8 cellular contexts compared by ENCODE assay signal in the genomic region with DNA sequence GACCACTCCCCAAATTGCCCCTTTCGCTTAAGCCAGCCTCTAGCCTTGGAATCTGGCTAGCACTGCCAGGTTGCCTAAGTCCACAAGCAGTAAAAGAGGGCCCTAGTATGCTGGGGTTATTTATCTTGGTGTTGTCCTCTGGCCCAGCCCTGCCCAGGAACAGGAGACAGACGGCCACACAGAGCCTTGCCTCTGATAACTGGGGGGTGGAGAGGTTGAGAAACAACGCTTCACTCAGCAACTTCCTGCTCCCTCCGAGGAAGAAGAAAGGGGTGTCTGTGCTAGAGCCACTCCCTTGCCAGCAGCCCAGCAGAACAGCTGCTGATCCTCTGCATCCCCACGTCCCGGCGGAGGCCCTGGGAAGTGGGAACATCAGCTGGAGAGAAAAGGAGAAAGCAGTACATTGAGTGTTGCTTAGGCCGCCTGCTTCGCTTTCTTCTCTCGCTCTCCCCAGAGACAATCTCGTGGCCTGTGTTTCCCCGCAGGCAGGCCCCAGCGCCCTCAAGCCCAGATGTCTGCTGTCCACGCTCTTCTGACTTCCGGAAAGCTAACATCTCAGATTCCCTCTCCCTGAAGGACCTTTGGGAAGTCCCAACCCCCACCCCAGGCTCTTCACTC. TPM values are rescaled to one million over a fixed set of nuclear protein-coding genes. Genes with fewer than 3 reads are reported as not detected.
A peak's percentile ranks its signal among the peaks of the same experiment; 100 is the strongest.
DNase-seq lines count a peak whose midpoint lies in the region; ATAC-seq and TF ChIP-seq lines count a peak whose summit lies in the region.

No MANE protein-coding gene starts in this region.

- H3K27ac ChIP-seq in HL-60 (replicated peaks) = peak overlapping the region; percentile 77
- peak overlapping the region; percentile 12 for H3K27ac ChIP-seq in skeletal muscle tissue (ENCODE audit: low read depth, low read length)

- H3K27me3 ChIP-seq in HL-60 (ENCODE audit: insufficient read depth, poor library complexity, severe bottlenecking) = no peaks in the 10 kb centered on the region
- peaks cover 0 to 3% (median 0%) of the 10 kb centered on the region in 3 donors for H3K27me3 ChIP-seq in skeletal muscle tissue (ENCODE audit: control insufficient read depth in 3 of 3, insufficient read depth in 3 of 3, low read length in 3 of 3)

- no peak for TF ChIP-seq CTCF in HL-60 (IDR thresholded peaks at IDR 0.05; ENCODE audit: insufficient read depth, low read length)

- DNase-seq in SIG-M5 treated with dmso at 0.1 percent for 504 hours (lab: John Stamatoyannopoulos, UW; ENCODE audit: unreplicated experiment) = peak; percentile 83
- no peak for DNase-seq in SIG-M5 (lab: John Stamatoyannopoulos, UW)
- DNase-seq in HL-60 (ENCODE audit: low read depth in 1 of 2, low spot score in 1 of 2) = peak; percentile 46 to 87
- peak; percentile 39 for DNase-seq in SW480 (ENCODE audit: low spot score)
- peak; percentile 71 to 78 for DNase-seq in hippocampal formation (lab: John Stamatoyannopoulos, UW)
- DNase-seq in activated CD8-positive, alpha-beta memory T cell treated with anti-CD3 and anti-CD28 coated beads, Interleukin-2, amount 50 U/mL, for 48 hours = no peak

- peak overlapping the region in 2 of 3 donors; percentile 28 to 34 for H3K9ac ChIP-seq in skeletal muscle tissue (ENCODE audit: low read depth in 1 of 3, low read length in 3 of 3)

- H3K4me3 ChIP-seq in HL-60 (replicated peaks; ENCODE audit: insufficient read depth, low read length) (no peak overlapping the region), skeletal muscle tissue (ENCODE audit: low read length in 3 of 3) (no peak overlapping the region)

- H3K36me3 ChIP-seq in skeletal muscle tissue (ENCODE audit: control insufficient read depth in 3 of 3, insufficient read depth in 3 of 3, low read length in 3 of 3) = no peaks in the 10 kb centered on the region

- peaks cover 3 to 6% (median 3%) of the 10 kb centered on the region in 3 donors for H3K4me1 ChIP-seq in skeletal muscle tissue (ENCODE audit: control insufficient read depth in 3 of 3, insufficient read depth in 3 of 3, low read length in 3 of 3)

- ATAC-seq in HG02763 (IDR thresholded peaks at IDR 0.05; ENCODE audit: unreplicated experiment) = no peak

- H3K9me3 ChIP-seq in skeletal muscle tissue (ENCODE audit: control insufficient read depth in 3 of 3, low read length in 3 of 3) = no peaks in the 10 kb centered on the region

RNA-seq across cellular contexts. Expression of gene C3orf70, which starts 22.6 kb away (rescaled TPM):
- 4.2 TPM for total RNA-seq in skeletal muscle tissue

Comparison
In these comparisons a context has a peak if more than half of its experiments do, and no peak if none do; other contexts are left out.
1. DNase-seq: peak in SIG-M5 treated with dmso at 0.1 percent for 504 hours (single experiment), HL-60 (2 of 2), SW480 (single experiment) and hippocampal formation (2 of 2); none in SIG-M5 (single experiment) and activated CD8-positive, alpha-beta memory T cell treated with anti-CD3 and anti-CD28 coated beads, Interleukin-2, amount 50 U/mL, for 48 hours (single experiment).